In genomic region chr12:51774936-51775335, GRCh38 we compare ENCODE assay signal across 25 cellular contexts.
A peak's percentile ranks its signal among the peaks of the same experiment; 100 is the strongest.
DNase-seq lines count a peak whose midpoint lies in the region; ATAC-seq, FAIRE-seq and TF ChIP-seq lines count a peak whose summit lies in the region.
"Had no signal": no experiment of that assay in that cellular context is flagged by ENCODE, and none has a peak within 500 bp of the region (broad histone marks: within the 10 kb centered on the region; RNA-seq: fewer than 3 reads in every experiment).

No MANE protein-coding gene starts in this region.

- H3K36me3 Mint-ChIP-seq in activated CD4-positive, alpha-beta T cell treated with anti-CD3 and anti-CD28 coated beads, Interleukin-2, amount 10 ng/mL, durations not matched to agents 24 days and 14 days (ENCODE audit: low read depth): no peaks in the 10 kb centered on the region
- H3K36me3 Mint-ChIP-seq: CD14-positive monocyte; CD4-positive, alpha-beta memory T cell; CD4-positive, CD25-positive, alpha-beta regulatory T cell had no signal

- TF ChIP-seq RAD21 in HepG2 (CRISPR knock-in tag; IDR thresholded peaks at IDR 0.05) (no peak), A549 (conservative IDR thresholded peaks at IDR 0.05 in 1 of 2, IDR thresholded peaks at IDR 0.05 in 1 of 2) (no peak), K562 (CRISPR knock-in tag; conservative IDR thresholded peaks at IDR 0.05 in 1 of 2, IDR thresholded peaks at IDR 0.05 in 1 of 2) (no peak)

- no peak for ATAC-seq in HepG2
- no peak for ATAC-seq in right lobe of liver
- ATAC-seq in A549: no peak
- no peak for ATAC-seq in K562
- ATAC-seq: GM12878 had no signal

- FAIRE-seq in HepG2 (lab: Jason Lieb, UNC) (no peak), A549 (lab: Jason Lieb, UNC) (no peak), K562 (lab: Jason Lieb, UNC) (no peak)
- FAIRE-seq: GM12878, GM12892, GM18507 had no signal

- H3K27ac ChIP-seq in HepG2 (ENCODE audit: extremely low read length, insufficient read depth, low read length) (no peak overlapping the region), right lobe of liver (no peak overlapping the region), A549 (peak overlapping the region in 1 of 2 experiments; percentile 82; a peak in 1 of 6 replicates), K562 (ENCODE audit: extremely low read depth, low read depth, low read length) (no peak overlapping the region)
- H3K27ac ChIP-seq: 22Rv1, BLaER1 had no signal

- H3K4me1 ChIP-seq in HepG2 (ENCODE audit: insufficient read depth, low read length) (peaks cover 16% of the 10 kb centered on the region), right lobe of liver (peaks cover 0 to 27% (median 8%) of the 10 kb centered on the region in 4 donors), A549 (peaks cover 11% of the 10 kb centered on the region; the same call in 2 of the 3 replicates), K562 (replicated peaks in 1 of 2; ENCODE audit: control insufficient read depth in 2 of 2, insufficient read depth in 2 of 2, low read length in 2 of 2) (no peaks in the 10 kb centered on the region)
- H3K4me1 ChIP-seq: BE2C, BLaER1 had no signal

- no peaks in the 10 kb centered on the region for H3K9me1 ChIP-seq in K562 (ENCODE audit: control insufficient read depth, insufficient read depth, low read length)

- H3K9me3 ChIP-seq in HepG2 (ENCODE audit: low read length): no peaks in the 10 kb centered on the region
- H3K9me3 ChIP-seq in right lobe of liver: no peaks in the 10 kb centered on the region
- peaks cover 8% of the 10 kb centered on the region for H3K9me3 ChIP-seq in A549
- no peaks in the 10 kb centered on the region for H3K9me3 ChIP-seq in K562 (replicated peaks; ENCODE audit: control insufficient read depth, insufficient read depth, low read depth, low read length)
- H3K9me3 ChIP-seq: BE2C, BLaER1 had no signal

- H3K36me3 ChIP-seq in HepG2 (replicated peaks in 1 of 2; ENCODE audit: control insufficient read depth in 1 of 2, insufficient read depth in 2 of 2, low read length in 2 of 2) (no peaks in the 10 kb centered on the region), right lobe of liver (no peaks in the 10 kb centered on the region), K562 (ENCODE audit: control insufficient read depth, insufficient read depth, low read length) (no peaks in the 10 kb centered on the region)
- H3K36me3 ChIP-seq: BLaER1 had no signal

- H3K9ac ChIP-seq in HepG2 (ENCODE audit: insufficient read depth, low read depth, low read length): no peak overlapping the region
- no peak overlapping the region for H3K9ac ChIP-seq in K562 (ENCODE audit: insufficient read depth in 1 of 2, low read depth in 2 of 2, low read length in 2 of 2)
- H3K9ac ChIP-seq: BLaER1 had no signal

- no peaks in the 10 kb centered on the region for H3K27me3 ChIP-seq in HepG2 (ENCODE audit: control insufficient read depth in 1 of 2, insufficient read depth in 2 of 2, low read length in 2 of 2)
- H3K27me3 ChIP-seq in right lobe of liver: no peaks in the 10 kb centered on the region
- peaks cover 8 to 17% of the 10 kb centered on the region in 2 experiments for H3K27me3 ChIP-seq in K562 (ENCODE audit: control insufficient read depth in 2 of 2, insufficient read depth in 2 of 2, low read length in 2 of 2)
- H3K27me3 ChIP-seq: BE2C, BLaER1 had no signal

- no peaks in the 10 kb centered on the region for H4K20me1 ChIP-seq in HepG2 (ENCODE audit: insufficient read depth, low read length)
- no peaks in the 10 kb centered on the region for H4K20me1 ChIP-seq in K562 (replicated peaks; ENCODE audit: control insufficient read depth, insufficient read depth, low read length)
- H4K20me1 ChIP-seq: BLaER1 had no signal

- no peak for TF ChIP-seq EP300 in HepG2 (IDR thresholded peaks at IDR 0.05; ENCODE audit: low read depth in 2 of 2, low read length in 2 of 2)
- TF ChIP-seq EP300 in HepG2 (CRISPR knock-in tag; IDR thresholded peaks at IDR 0.05; ENCODE audit: borderline replicate concordance): no peak
- TF ChIP-seq EP300 in A549 (IDR thresholded peaks at IDR 0.05): no peak
- TF ChIP-seq EP300 in K562 (IDR thresholded peaks at IDR 0.05; ENCODE audit: low read length): no peak

- no peak overlapping the region for H3K27ac Mint-ChIP-seq in activated CD4-positive, alpha-beta T cell treated with anti-CD3 and anti-CD28 coated beads, Interleukin-2, amount 10 ng/mL, durations not matched to agents 24 days and 14 days
- H3K27ac Mint-ChIP-seq: CD4-positive, alpha-beta memory T cell; CD4-positive, CD25-positive, alpha-beta regulatory T cell; CD8-positive, alpha-beta memory T cell had no signal

- no peak overlapping the region for H2AFZ ChIP-seq in HepG2 (ENCODE audit: low read length)
- H2AFZ ChIP-seq in K562 (ENCODE audit: low read depth, low read length): no peak overlapping the region

- no peaks in the 10 kb centered on the region for H3K79me2 ChIP-seq in HepG2 (ENCODE audit: insufficient read depth, low read length)
- H3K79me2 ChIP-seq in K562 (ENCODE audit: control insufficient read depth, insufficient read depth, low read length): no peaks in the 10 kb centered on the region

- no peaks in the 10 kb centered on the region for H3K9me3 Mint-ChIP-seq in activated CD4-positive, alpha-beta T cell treated with anti-CD3 and anti-CD28 coated beads, Interleukin-2, amount 10 ng/mL, durations not matched to agents 24 days and 14 days
- H3K9me3 Mint-ChIP-seq: CD4-positive, alpha-beta memory T cell; CD4-positive, CD25-positive, alpha-beta regulatory T cell had no signal

- H3K4me3 Mint-ChIP-seq in activated CD4-positive, alpha-beta T cell treated with anti-CD3 and anti-CD28 coated beads, Interleukin-2, amount 10 ng/mL, durations not matched to agents 24 days and 14 days: no peak overlapping the region
- H3K4me3 Mint-ChIP-seq: CD14-positive monocyte; CD4-positive, alpha-beta memory T cell; CD4-positive, CD25-positive, alpha-beta regulatory T cell; CD8-positive, alpha-beta memory T cell had no signal

- H3K4me1 Mint-ChIP-seq in activated CD4-positive, alpha-beta T cell treated with anti-CD3 and anti-CD28 coated beads, Interleukin-2, amount 10 ng/mL, durations not matched to agents 24 days and 14 days: no peaks in the 10 kb centered on the region
- H3K4me1 Mint-ChIP-seq: CD4-positive, alpha-beta memory T cell; CD4-positive, CD25-positive, alpha-beta regulatory T cell; CD8-positive, alpha-beta memory T cell had no signal

- in situ Hi-C loops in HepG2 (cut with HindIII; ENCODE audit: extremely low pct_ligation_motif_present, low pct_unique_long_range_greater_than_20kb): no loop called here
- in situ Hi-C loops in K562 (cut with MboI): no loop called here

- H3K27me3 Mint-ChIP-seq in activated CD4-positive, alpha-beta T cell treated with anti-CD3 and anti-CD28 coated beads, Interleukin-2, amount 10 ng/mL, durations not matched to agents 24 days and 14 days: peaks cover 4% of the 10 kb centered on the region

- WGBS in HepG2 (ENCODE audit: low lambda C conversion rate): 22% methylated on average over 2 of the region's 2 CpGs
- 81% methylated on average over 2 of the region's 2 CpGs for WGBS in right lobe of liver (ENCODE audit: insufficient coverage, low coverage, low lambda C conversion rate, missing lambda C conversion rate)
- WGBS in A549 (ENCODE audit: missing lambda C conversion rate): 71% methylated on average over 2 of the region's 2 CpGs
- 0% methylated on average over 2 of the region's 2 CpGs for WGBS in K562 (ENCODE audit: insufficient coverage, low coverage, missing lambda C conversion rate)

- TF ChIP-seq POLR2A in HepG2 (IDR thresholded peaks at IDR 0.05; ENCODE audit: insufficient read depth in 1 of 2, low read depth in 2 of 2, low read length in 2 of 2): no peak
- no peak for TF ChIP-seq POLR2A in right lobe of liver (IDR thresholded peaks at IDR 0.05)
- TF ChIP-seq POLR2A in A549 (IDR thresholded peaks at IDR 0.05; ENCODE audit: low read length): no peak
- TF ChIP-seq POLR2A in K562 (conservative IDR thresholded peaks at IDR 0.05): no peak

- no peak for DNase-seq in HepG2 (ENCODE audit: low spot score)
- no peak for DNase-seq in right lobe of liver
- no peak for DNase-seq in A549 (ENCODE audit: low read depth in 1 of 2, low spot score in 1 of 2)
- no peak for DNase-seq in K562 (ENCODE audit: extremely low read depth in 1 of 4, low spot score in 3 of 4)
- DNase-seq in activated CD4-positive, alpha-beta T cell treated with anti-CD3 and anti-CD28 coated beads, Interleukin-2, amount 10 ng/mL, durations not matched to agents 24 days and 14 days: no peak
- DNase-seq: ACHN; BE2C; C1 segment of cervical spinal cord; CD4-positive, alpha-beta memory T cell; CD4-positive, CD25-positive, alpha-beta regulatory T cell; CD8-positive, alpha-beta memory T cell; COR-L47; DMS 273 treated with DMSO at 0.1 percent for 48 hours; DMS153; DMS53; DMS79; DND-41; EL; GDM1 had no signal

- no peak overlapping the region for H3K4me3 ChIP-seq in HepG2 (replicated peaks in 1 of 3; ENCODE audit: insufficient read depth in 1 of 3, low read depth in 2 of 3, low read length in 3 of 3)
- H3K4me3 ChIP-seq in right lobe of liver: no peak overlapping the region
- no peak overlapping the region for H3K4me3 ChIP-seq in A549
- H3K4me3 ChIP-seq in K562: no peak overlapping the region
- H3K4me3 ChIP-seq: BLaER1, GM12878 had no signal

- POLR2A ChIA-PET in HepG2 (lab: Yijun Ruan, JAX) (no interaction called here), A549 (lab: Yijun Ruan, JAX) (no interaction called here), K562 (lab: Yijun Ruan, JAX) (interaction anchor here (0.6 kb wide), 1 partner anchor 339 kb away, joined by 4 read pairs; no protein-coding TSS in a partner anchor)

- intact Hi-C loops in HepG2 (cut with micrococcal nuclease; ENCODE audit: unreplicated experiment) (no loop called here), right lobe of liver (cut with DNase I) (no loop called here), K562 (cut with micrococcal nuclease) (no loop called here)
- intact Hi-C loops in activated CD4-positive, alpha-beta T cell treated with anti-CD3 and anti-CD28 coated beads, Interleukin-2, amount 10 ng/mL, durations not matched to agents 24 days and 14 days (cut with micrococcal nuclease): no loop called here

- CTCF ChIA-PET in HepG2 (lab: Yijun Ruan, JAX; ENCODE audit: low intra/inter-chr PET ratio, low total read pairs): no interaction called here
- CTCF ChIA-PET in A549 (lab: Yijun Ruan, JAX): interaction anchor here (1.3 kb wide), 1 partner anchor 13 kb away, joined by 3 read pairs; no protein-coding TSS in a partner anchor
- CTCF ChIA-PET in K562 (lab: Yijun Ruan, JAX; ENCODE audit: low intra/inter-chr PET ratio): no interaction called here

- H3K4me2 ChIP-seq in HepG2 (ENCODE audit: low read depth, low read length) (no peak overlapping the region), A549 (no peak overlapping the region), K562 (ENCODE audit: insufficient read depth, low read length) (no peak overlapping the region)
- H3K4me2 ChIP-seq: BLaER1 had no signal

- TF ChIP-seq CTCF in HepG2 (CRISPR knock-in tag; IDR thresholded peaks at IDR 0.05) (no peak), right lobe of liver (IDR thresholded peaks at IDR 0.05) (no peak), A549 (IDR thresholded peaks at IDR 0.05) (no peak), K562 (IDR thresholded peaks at IDR 0.05 in 2 of 3, conservative IDR thresholded peaks at IDR 0.05 in 1 of 3; ENCODE audit: insufficient read depth in 2 of 3, low read depth in 1 of 3, low read length in 3 of 3) (no peak)

- no TSS peak for BruUV-seq in HepG2 (replicated peaks; lab: Mats Ljungman, UMichigan)
- no TSS peak for BruUV-seq in K562 (replicated peaks; lab: Mats Ljungman, UMichigan)

TF ChIP-seq in A549, 52 proteins besides CTCF, POLR2A, EP300 and RAD21 (continues in another document):
- TF ChIP-seq KDM1A (IDR thresholded peaks at IDR 0.05; ENCODE audit: low read depth): no peak

Comparison
In these comparisons a context has a peak if more than half of its experiments do, and no peak if none do; other contexts are left out.
1. Of the 241 proteins assayed by ChIP-seq in both HepG2 and K562: peak only in HepG2: none; only in K562: MAFG; in both: MAFF and MAFK; in neither: 238.